28 cellular contexts compared by ENCODE assay signal in genomic region chr5:95153581-95153980, GRCh38.
A peak's percentile ranks its signal among the peaks of the same experiment; 100 is the strongest.
DNase-seq lines count a peak whose midpoint lies in the region; ATAC-seq, FAIRE-seq and TF ChIP-seq lines count a peak whose summit lies in the region.
"Had no signal": no experiment of that assay in that cellular context is flagged by ENCODE, and none has a peak within 500 bp of the region (broad histone marks: within the 10 kb centered on the region; RNA-seq: fewer than 3 reads in every experiment).

No MANE protein-coding gene starts in this region.

- no TSS peak for BruUV-seq in endothelial cell of umbilical vein (replicated peaks; lab: Mats Ljungman, UMichigan)

- H3K4me3 Mint-ChIP-seq in GM23338 = no peak overlapping the region
- H3K4me3 Mint-ChIP-seq: CD14-positive monocyte; CD8-positive, alpha-beta memory T cell; H9 had no signal

- DNase-seq in GM23338 (ENCODE audit: low spot score) = no peak
- peak; percentile 69 for DNase-seq in endothelial cell of umbilical vein (ENCODE audit: low read depth, low spot score)
- no peak for DNase-seq in gastrocnemius medialis
- DNase-seq in NCI-H128 (lab: John Stamatoyannopoulos, UW; ENCODE audit: unreplicated experiment) = no peak
- DNase-seq: ACHN; BE2C; Calu3; CD8-positive, alpha-beta memory T cell; GM23248; H9; IMR-90; KG1; MG63; NCI-H1105 treated with DMSO at 0.1 percent for 48 hours; NCI-H1694; NCI-H2029 treated with DMSO at 0.1 percent for 48 hours; NCI-H2171; NCI-H226; NCI-H510A; NCI-H69; SHP77 treated with DMSO at 0.1 percent for 48 hours had no signal

- H3K4me1 Mint-ChIP-seq in GM23338 = peaks cover 20% of the 10 kb centered on the region
- H3K4me1 Mint-ChIP-seq: CD8-positive, alpha-beta memory T cell had no signal

- H3K4me3 ChIP-seq in GM23338 = no peak overlapping the region
- H3K4me3 ChIP-seq in endothelial cell of umbilical vein (replicated peaks in 1 of 3; ENCODE audit: insufficient read depth in 1 of 3, low read depth in 1 of 3, low read length in 3 of 3) = no peak overlapping the region
- no peak overlapping the region for H3K4me3 ChIP-seq in gastrocnemius medialis
- H3K4me3 ChIP-seq: GM23248, MG63 had no signal

- dilution Hi-C loops in endothelial cell of umbilical vein (cut with MboI; ENCODE audit: extremely low pct_ligation_motif_present, low sequenced_read_pairs) = no loop called here

- H2AFZ ChIP-seq in GM23338 = 0 out of 2 replicates have a peak overlapping the region, but pooled peaks have one; percentile 33
- H2AFZ ChIP-seq in endothelial cell of umbilical vein (ENCODE audit: low read depth, low read length) = peak overlapping the region; percentile 0
- H2AFZ ChIP-seq: GM23248 had no signal

- H3F3A ChIP-seq in GM23338 (replicated peaks; ENCODE audit: low read depth) = no peaks in the 10 kb centered on the region

- no peak overlapping the region for H3K27ac ChIP-seq in GM23338 (ENCODE audit: low read depth)
- H3K27ac ChIP-seq in VCaP = peak overlapping the region; percentile 53
- H3K27ac ChIP-seq in endothelial cell of umbilical vein (ENCODE audit: insufficient read depth, low read depth, low read length) = no peak overlapping the region
- peak overlapping the region in 3 of 4 donors; percentile 16 to 48 (median 35) for H3K27ac ChIP-seq in gastrocnemius medialis
- H3K27ac ChIP-seq: GM23248, RWPE1 had no signal

- H3K9me2 ChIP-seq in GM23338 (ENCODE audit: insufficient read depth) = peaks cover 8% of the 10 kb centered on the region; the same call in 1 of the 2 replicates

- no peak overlapping the region for H3K9ac ChIP-seq in endothelial cell of umbilical vein (replicated peaks; ENCODE audit: extremely low read depth, insufficient read depth, low read length)
- H3K9ac ChIP-seq: GM23248 had no signal

- CTCF ChIA-PET in endothelial cell of umbilical vein (lab: Charles Lee) = interaction anchor here (0.6 to 2.1 kb wide), 4 partner anchors 11 to 185 kb away, joined by 3 to 6 read pairs (median 4); no protein-coding TSS in a partner anchor

- TF ChIP-seq POLR2A in endothelial cell of umbilical vein (IDR thresholded peaks at IDR 0.05; ENCODE audit: low read depth, low read length) (no peak), gastrocnemius medialis (IDR thresholded peaks at IDR 0.05) (no peak)

- in situ Hi-C loops in gastrocnemius medialis (cut with MboI; ENCODE audit: low sequenced_read_pairs in 4 of 4) = no loop called here

- H3K36me3 ChIP-seq in GM23338 (ENCODE audit: insufficient read depth) (no peaks in the 10 kb centered on the region), endothelial cell of umbilical vein (ENCODE audit: control insufficient read depth in 2 of 2, extremely low read depth in 1 of 2, insufficient read depth in 2 of 2, low read length in 2 of 2) (no peaks in the 10 kb centered on the region), gastrocnemius medialis (no peaks in the 10 kb centered on the region)
- H3K36me3 ChIP-seq: BE2C, MG63 had no signal

- H3K27me3 ChIP-seq in GM23338 (ENCODE audit: insufficient read depth) (no peaks in the 10 kb centered on the region), endothelial cell of umbilical vein (ENCODE audit: control insufficient read depth in 2 of 2, insufficient read depth in 2 of 2, low read length in 2 of 2) (no peaks in the 10 kb centered on the region), gastrocnemius medialis (no peaks in the 10 kb centered on the region)
- H3K27me3 ChIP-seq: BE2C had no signal

- H3K9me1 ChIP-seq in endothelial cell of umbilical vein (replicated peaks; ENCODE audit: control insufficient read depth, extremely low read depth, insufficient read depth, low read length) = no peaks in the 10 kb centered on the region

- FAIRE-seq in endothelial cell of umbilical vein (lab: Jason Lieb, UNC) = peak; percentile 48
- FAIRE-seq: GM18507 had no signal

- H3K9me3 ChIP-seq in endothelial cell of umbilical vein (replicated peaks; ENCODE audit: control insufficient read depth, insufficient read depth, low read length) = no peaks in the 10 kb centered on the region
- no peaks in the 10 kb centered on the region for H3K9me3 ChIP-seq in gastrocnemius medialis
- H3K9me3 ChIP-seq: BE2C, MG63 had no signal

- H4K20me1 ChIP-seq in GM23338 (replicated peaks; ENCODE audit: insufficient read depth) = no peaks in the 10 kb centered on the region
- H4K20me1 ChIP-seq in endothelial cell of umbilical vein (replicated peaks; ENCODE audit: control insufficient read depth, extremely low read depth, insufficient read depth, low read length) = no peaks in the 10 kb centered on the region

- POLR2A ChIA-PET in endothelial cell of umbilical vein (lab: Charles Lee) = no interaction called here

- intact Hi-C loops in endothelial cell of umbilical vein (cut with micrococcal nuclease) = no loop called here
- intact Hi-C loops in gastrocnemius medialis (cut with DNase I; ENCODE audit: low total_unique reads) = no loop called here

- H3K79me2 ChIP-seq in GM23338 (replicated peaks; ENCODE audit: insufficient read depth) (no peaks in the 10 kb centered on the region), endothelial cell of umbilical vein (ENCODE audit: control insufficient read depth, insufficient read depth, low read length) (no peaks in the 10 kb centered on the region)

- no peaks in the 10 kb centered on the region; the same call in 2 of the 3 replicates for H3K9me3 Mint-ChIP-seq in GM23338

- H3K27me3 Mint-ChIP-seq in GM23338 (ENCODE audit: insufficient read depth, low read depth, poor library complexity) = no peaks in the 10 kb centered on the region
- H3K27me3 Mint-ChIP-seq: CD8-positive, alpha-beta memory T cell had no signal

- TF ChIP-seq CTCF in GM23338 (conservative IDR thresholded peaks at IDR 0.05; ENCODE audit: low read depth in 2 of 2) = no peak
- TF ChIP-seq CTCF in VCaP (conservative IDR thresholded peaks at IDR 0.05) = no peak
- no peak for TF ChIP-seq CTCF in endothelial cell of umbilical vein (IDR thresholded peaks at IDR 0.05; ENCODE audit: extremely low read depth in 1 of 2, insufficient read depth in 1 of 2, low read depth in 1 of 2, low read length in 2 of 2)
- no peak for TF ChIP-seq CTCF in gastrocnemius medialis (IDR thresholded peaks at IDR 0.05 in 4 of 5, conservative IDR thresholded peaks at IDR 0.05 in 1 of 5)

- no peak for ATAC-seq in GM23338
- no peak for ATAC-seq in gastrocnemius medialis
- ATAC-seq in GM18867 (IDR thresholded peaks at IDR 0.05; ENCODE audit: unreplicated experiment) = no peak
- ATAC-seq in HG03521 (IDR thresholded peaks at IDR 0.05; ENCODE audit: unreplicated experiment) = no peak
- ATAC-seq: Panc1 had no signal

- no peak overlapping the region for H3K4me2 ChIP-seq in GM23338
- H3K4me2 ChIP-seq in endothelial cell of umbilical vein (ENCODE audit: insufficient read depth, low read length) = no peak overlapping the region

- H3K36me3 Mint-ChIP-seq in GM23338 (ENCODE audit: low read depth) = 0 out of 3 replicates have a peak, but pooled peaks cover 2% of the 10 kb centered on the region
- H3K36me3 Mint-ChIP-seq: CD14-positive monocyte; CD8-positive, alpha-beta memory T cell had no signal

- no peak overlapping the region for H3K27ac Mint-ChIP-seq in GM23338
- H3K27ac Mint-ChIP-seq: CD14-positive monocyte; CD8-positive, alpha-beta memory T cell had no signal

- H3K4me1 ChIP-seq in GM23338 (ENCODE audit: insufficient read depth) (peaks cover 20% of the 10 kb centered on the region), endothelial cell of umbilical vein (ENCODE audit: control insufficient read depth, extremely low read depth, insufficient read depth, low read length) (peaks cover 17% of the 10 kb centered on the region), gastrocnemius medialis (no peaks in the 10 kb centered on the region)
- H3K4me1 ChIP-seq: BE2C had no signal

TF ChIP-seq in GM23338, 12 proteins besides CTCF, POLR2A, EP300 and RAD21 (continues in another document):
- TF ChIP-seq ZNF114 (CRISPR knock-in tag; IDR thresholded peaks at IDR 0.05) = no peak
- TF ChIP-seq STAT1 (IDR thresholded peaks at IDR 0.05; ENCODE audit: unreplicated experiment) = no peak
- TF ChIP-seq ZNF331 (CRISPR knock-in tag; IDR thresholded peaks at IDR 0.05; ENCODE audit: low read depth) = no peak
- no peak for TF ChIP-seq EZH2 (IDR thresholded peaks at IDR 0.05; ENCODE audit: low read depth, unreplicated experiment)

TF ChIP-seq in endothelial cell of umbilical vein, 7 proteins besides CTCF, POLR2A, EP300 and RAD21:
- no peak for TF ChIP-seq GATA2 (IDR thresholded peaks at IDR 0.05; ENCODE audit: insufficient read depth, insufficient read length, low read depth, low read length)

Comparison
In these comparisons a context has a peak if more than half of its experiments do, and no peak if none do; other contexts are left out.
1. H3K27ac ChIP-seq: peak in VCaP (single experiment) and gastrocnemius medialis (3 of 4); none in GM23338 (single experiment) and endothelial cell of umbilical vein (single experiment).